In genomic region chr17:28747801-28748750, GRCh38 we compare ENCODE assay signal across 10 cellular contexts. TPM values are rescaled to one million over a fixed set of nuclear protein-coding genes. Genes with fewer than 3 reads are reported as not detected.
DNase-seq lines count a peak whose midpoint lies in the region; ATAC-seq and TF ChIP-seq lines count a peak whose summit lies in the region.
"Had no signal": no experiment of that assay in that cellular context is flagged by ENCODE, and none has a peak within 500 bp of the region (broad histone marks: within the 10 kb centered on the region; RNA-seq: fewer than 3 reads in every experiment).

No MANE protein-coding gene starts in this region.

- peaks cover 86% of the 10 kb centered on the region for H3K79me2 ChIP-seq in OCI-LY3 (ENCODE audit: low read length)
- H3K79me2 ChIP-seq in osteoblast (ENCODE audit: insufficient read depth, low read length), result peaks cover 63% of the 10 kb centered on the region

- TF ChIP-seq CTCF in C4-2B (conservative IDR thresholded peaks at IDR 0.05) (no peak), OCI-LY3 (IDR thresholded peaks at IDR 0.05; ENCODE audit: low read depth, low read length) (no peak), colonic mucosa (IDR thresholded peaks at IDR 0.05) (no peak), osteoblast (IDR thresholded peaks at IDR 0.05; ENCODE audit: extremely low read depth, low read depth, low read length) (no peak)

- 0 out of 2 replicates have a peak overlapping the region, but pooled peaks have one; percentile 99 for H3K4me3 ChIP-seq in OCI-LY3 (ENCODE audit: low read length)
- no peak overlapping the region for H3K4me3 ChIP-seq in colonic mucosa
- H3K4me3 ChIP-seq in osteoblast (ENCODE audit: insufficient read depth, low read length), result no peak overlapping the region

- intact Hi-C loops in colonic mucosa (cut with DNase I), result no loop called here

- no peak for ATAC-seq in HG02763 (IDR thresholded peaks at IDR 0.05; ENCODE audit: unreplicated experiment)

- no peaks in the 10 kb centered on the region for H3K9me3 ChIP-seq in OCI-LY3 (ENCODE audit: insufficient read depth, low read length)
- no peaks in the 10 kb centered on the region for H3K9me3 ChIP-seq in colonic mucosa
- no peaks in the 10 kb centered on the region for H3K9me3 ChIP-seq in osteoblast (ENCODE audit: low read depth, low read length)

- H3K27me3 ChIP-seq in OCI-LY3 (ENCODE audit: low read depth, low read length) (no peaks in the 10 kb centered on the region), colonic mucosa (no peaks in the 10 kb centered on the region), osteoblast (ENCODE audit: insufficient read depth, low read length) (no peaks in the 10 kb centered on the region)

- H3K9ac ChIP-seq in OCI-LY3 (ENCODE audit: low read length), result peak overlapping the region; percentile 100; the same call in 1 of the 2 replicates
- H3K9ac ChIP-seq in colonic mucosa (ENCODE audit: low read depth in 2 of 2, low read length in 2 of 2), result peak overlapping the region; percentile 3 to 85

- H3K27ac ChIP-seq in C4-2B (peak overlapping the region; percentile 96), OCI-LY3 (ENCODE audit: low read length) (peak overlapping the region; percentile 94), colonic mucosa (peak overlapping the region; percentile 95), osteoblast (ENCODE audit: low read depth, low read length) (no peak overlapping the region)

- H3K4me2 ChIP-seq in OCI-LY3 (ENCODE audit: low read length), result peak overlapping the region; percentile 100
- no peak overlapping the region for H3K4me2 ChIP-seq in osteoblast (ENCODE audit: insufficient read depth, low read length)

- H2AFZ ChIP-seq in OCI-LY3 (ENCODE audit: low read depth, low read length) (no peak overlapping the region), osteoblast (ENCODE audit: low read length) (no peak overlapping the region)

- H3K4me1 ChIP-seq in OCI-LY3 (ENCODE audit: low read length) (peaks cover 67% of the 10 kb centered on the region), colonic mucosa (peaks cover 23% of the 10 kb centered on the region), osteoblast (ENCODE audit: insufficient read depth, low read length) (peaks cover 20% of the 10 kb centered on the region)

- no peak for DNase-seq in colonic mucosa
- DNase-seq in osteoblast (ENCODE audit: insufficient read length, low spot score, missing footprints), result peak; percentile 81
- no peak for DNase-seq in NCI-H748 (lab: John Stamatoyannopoulos, UW; ENCODE audit: unreplicated experiment)
- DNase-seq in AML-193 (lab: John Stamatoyannopoulos, UW), result no peak
- DNase-seq in GF-D8 (lab: John Stamatoyannopoulos, UW), result no peak
- DNase-seq: DMS153, NCI-H345 had no signal

- H4K20me1 ChIP-seq in OCI-LY3 (ENCODE audit: insufficient read depth, low read length), result peaks cover 73% of the 10 kb centered on the region
- H4K20me1 ChIP-seq in osteoblast (ENCODE audit: insufficient read depth, low read length), result peaks cover 51% of the 10 kb centered on the region

- H3K36me3 ChIP-seq in OCI-LY3 (replicated peaks; ENCODE audit: low read depth, low read length), result peaks cover 77% of the 10 kb centered on the region
- peaks cover 11% of the 10 kb centered on the region for H3K36me3 ChIP-seq in colonic mucosa
- peaks cover 54% of the 10 kb centered on the region for H3K36me3 ChIP-seq in osteoblast (ENCODE audit: insufficient read depth, low read length)

RNA-seq across cellular contexts. Expression of gene TRAF4, which starts 4.3 kb away (rescaled TPM):
- total RNA-seq in colonic mucosa, result 100 to 1,000 TPM in 1 of 2 donors, 10 to 100 TPM in 1; 92.1 to 128 TPM
- 36.8 and 47.0 TPM in 2 replicates for total RNA-seq in osteoblast

RNA-seq across cellular contexts. Expression of gene NEK8, which starts 19.5 kb away (rescaled TPM):
- total RNA-seq in colonic mucosa (1 to 10 TPM; 3.0 to 6.7 TPM), osteoblast (6.2 and 7.2 TPM in 2 replicates)

RNA-seq across cellular contexts. Expression of gene TLCD1, which starts 22.0 kb away (rescaled TPM):
- total RNA-seq in colonic mucosa, result 10 to 100 TPM in 1 of 2 donors, 1 to 10 TPM in 1; 5.7 to 20.4 TPM
- 3.2 and 4.0 TPM in 2 replicates for total RNA-seq in osteoblast

RNA-seq across cellular contexts. Expression of gene RPL23A, which starts 28.3 kb away (rescaled TPM):
- 1,000 to 10,000 TPM; 1,201 to 1,388 TPM for total RNA-seq in colonic mucosa
- 428 and 494 TPM in 2 replicates for total RNA-seq in osteoblast

RNA-seq across cellular contexts. Expression of gene RAB34, which starts 30.4 kb away (rescaled TPM):
- total RNA-seq in colonic mucosa (10 to 100 TPM in 1 of 2 donors, 1 to 10 TPM in 1; 6.2 to 14.0 TPM), osteoblast (176 and 186 TPM in 2 replicates)
